Comparison of ENCODE assay signal across 1 cellular context in genomic region chr16:29862884-29863668, GRCh38.
TF ChIP-seq lines count a peak whose summit lies in the region.

TSS of gene CDIPT (minus strand) at chr16:29863226. CDS start at chr16:29862857, 369 bp downstream.

TF ChIP-seq in HepG2, 621 proteins besides CTCF, POLR2A, EP300 and RAD21 (continued from another document and continues in another):
- TF ChIP-seq FOXP4 (CRISPR knock-in tag; IDR thresholded peaks at IDR 0.05) (no peak; the same call in 1 of the 2 replicates), RXRB (CRISPR knock-in tag; IDR thresholded peaks at IDR 0.05; ENCODE audit: borderline replicate concordance) (peak; percentile 92; the same call in 1 of the 2 replicates), ZFP37 (CRISPR knock-in tag; IDR thresholded peaks at IDR 0.05; ENCODE audit: borderline replicate concordance) (no peak; the same call in 1 of the 2 replicates), NFIC (IDR thresholded peaks at IDR 0.05; ENCODE audit: low read length) (peak; percentile 88), ZNF883 (CRISPR knock-in tag; IDR thresholded peaks at IDR 0.05; ENCODE audit: not compliant biosample characterization) (peak; percentile 30), PLSCR1 (CRISPR knock-in tag; IDR thresholded peaks at IDR 0.05; ENCODE audit: borderline replicate concordance) (no peak), HMGA1 (CRISPR knock-in tag; conservative IDR thresholded peaks at IDR 0.05) (no peak), ZNF770 (CRISPR knock-in tag; IDR thresholded peaks at IDR 0.05) (peak; percentile 73), ZNF460 (CRISPR knock-in tag; IDR thresholded peaks at IDR 0.05; ENCODE audit: borderline replicate concordance) (no peak), MYC (CRISPR knock-in tag; IDR thresholded peaks at IDR 0.05; ENCODE audit: borderline replicate concordance) (peak; percentile 72), FOSL1 (CRISPR knock-in tag; IDR thresholded peaks at IDR 0.05; ENCODE audit: borderline replicate concordance) (no peak), ZNF264 (CRISPR knock-in tag; IDR thresholded peaks at IDR 0.05) (no peak), NPAS2 (CRISPR knock-in tag; IDR thresholded peaks at IDR 0.05; ENCODE audit: borderline replicate concordance) (no peak), MIXL1 (CRISPR knock-in tag; IDR thresholded peaks at IDR 0.05) (peak; percentile 61; the same call in 1 of the 2 replicates), CENPT (CRISPR knock-in tag; IDR thresholded peaks at IDR 0.05; ENCODE audit: low read depth) (peak; percentile 26; the same call in 1 of the 2 replicates), ZNF24 (IDR thresholded peaks at IDR 0.05) (peak; percentile 65; the same call in 1 of the 2 replicates), ZSCAN22 (CRISPR knock-in tag; IDR thresholded peaks at IDR 0.05) (no peak), ZNF331 (CRISPR knock-in tag; IDR thresholded peaks at IDR 0.05) (peak; percentile 91), SPEN (CRISPR knock-in tag; IDR thresholded peaks at IDR 0.05; ENCODE audit: low read depth) (peak; percentile 83), MXD1 (CRISPR knock-in tag; IDR thresholded peaks at IDR 0.05) (no peak), ZNF275 (CRISPR knock-in tag; IDR thresholded peaks at IDR 0.05; ENCODE audit: borderline replicate concordance) (no peak), SRSF9 (IDR thresholded peaks at IDR 0.05; ENCODE audit: borderline replicate concordance, insufficient read depth, low read depth, low read length, poor library complexity, severe bottlenecking) (no peak), ZNF766 (CRISPR knock-in tag; IDR thresholded peaks at IDR 0.05; ENCODE audit: borderline replicate concordance) (no peak), ZNF737 (CRISPR knock-in tag; IDR thresholded peaks at IDR 0.05; ENCODE audit: borderline replicate concordance) (no peak), PAWR (CRISPR knock-in tag; IDR thresholded peaks at IDR 0.05; ENCODE audit: borderline replicate concordance) (no peak), STAG1 (CRISPR knock-in tag; IDR thresholded peaks at IDR 0.05) (peak; percentile 63), ZNF124 (CRISPR knock-in tag; IDR thresholded peaks at IDR 0.05) (peak; percentile 92), KLF13 (CRISPR knock-in tag; IDR thresholded peaks at IDR 0.05) (0 out of 2 replicates have a peak, but pooled peaks have one; percentile 76), JUN (CRISPR knock-in tag; IDR thresholded peaks at IDR 0.05) (peak; percentile 76), ZNF704 (CRISPR knock-in tag; IDR thresholded peaks at IDR 0.05; ENCODE audit: borderline replicate concordance) (no peak), THYN1 (CRISPR knock-in tag; IDR thresholded peaks at IDR 0.05; ENCODE audit: borderline replicate concordance, low read depth) (peak; percentile 60; the same call in 1 of the 2 replicates), MIER2 (CRISPR knock-in tag; IDR thresholded peaks at IDR 0.05) (peak; percentile 89), ZNF446 (CRISPR knock-in tag; IDR thresholded peaks at IDR 0.05) (0 out of 2 replicates have a peak, but pooled peaks have one; percentile 26), ATF5 (CRISPR knock-in tag; IDR thresholded peaks at IDR 0.05; ENCODE audit: low read depth) (no peak), ZNF362 (CRISPR knock-in tag; IDR thresholded peaks at IDR 0.05; ENCODE audit: borderline replicate concordance) (no peak; the same call in 1 of the 2 replicates), KMT2A (CRISPR knock-in tag; IDR thresholded peaks at IDR 0.05) (peak; percentile 87; the same call in 1 of the 2 replicates), RFXAP (CRISPR knock-in tag; IDR thresholded peaks at IDR 0.05; ENCODE audit: borderline replicate concordance) (no peak; the same call in 1 of the 2 replicates), POLR2G (IDR thresholded peaks at IDR 0.05; ENCODE audit: low read depth, low read length) (peak; percentile 80)
- TF ChIP-seq, protein P1, sequence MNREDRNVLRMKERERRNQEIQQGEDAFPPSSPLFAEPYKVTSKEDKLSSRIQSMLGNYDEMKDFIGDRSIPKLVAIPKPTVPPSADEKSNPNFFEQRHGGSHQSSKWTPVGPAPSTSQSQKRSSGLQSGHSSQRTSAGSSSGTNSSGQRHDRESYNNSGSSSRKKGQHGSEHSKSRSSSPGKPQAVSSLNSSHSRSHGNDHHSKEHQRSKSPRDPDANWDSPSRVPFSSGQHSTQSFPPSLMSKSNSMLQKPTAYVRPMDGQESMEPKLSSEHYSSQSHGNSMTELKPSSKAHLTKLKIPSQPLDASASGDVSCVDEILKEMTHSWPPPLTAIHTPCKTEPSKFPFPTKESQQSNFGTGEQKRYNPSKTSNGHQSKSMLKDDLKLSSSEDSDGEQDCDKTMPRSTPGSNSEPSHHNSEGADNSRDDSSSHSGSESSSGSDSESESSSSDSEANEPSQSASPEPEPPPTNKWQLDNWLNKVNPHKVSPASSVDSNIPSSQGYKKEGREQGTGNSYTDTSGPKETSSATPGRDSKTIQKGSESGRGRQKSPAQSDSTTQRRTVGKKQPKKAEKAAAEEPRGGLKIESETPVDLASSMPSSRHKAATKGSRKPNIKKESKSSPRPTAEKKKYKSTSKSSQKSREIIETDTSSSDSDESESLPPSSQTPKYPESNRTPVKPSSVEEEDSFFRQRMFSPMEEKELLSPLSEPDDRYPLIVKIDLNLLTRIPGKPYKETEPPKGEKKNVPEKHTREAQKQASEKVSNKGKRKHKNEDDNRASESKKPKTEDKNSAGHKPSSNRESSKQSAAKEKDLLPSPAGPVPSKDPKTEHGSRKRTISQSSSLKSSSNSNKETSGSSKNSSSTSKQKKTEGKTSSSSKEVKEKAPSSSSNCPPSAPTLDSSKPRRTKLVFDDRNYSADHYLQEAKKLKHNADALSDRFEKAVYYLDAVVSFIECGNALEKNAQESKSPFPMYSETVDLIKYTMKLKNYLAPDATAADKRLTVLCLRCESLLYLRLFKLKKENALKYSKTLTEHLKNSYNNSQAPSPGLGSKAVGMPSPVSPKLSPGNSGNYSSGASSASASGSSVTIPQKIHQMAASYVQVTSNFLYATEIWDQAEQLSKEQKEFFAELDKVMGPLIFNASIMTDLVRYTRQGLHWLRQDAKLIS (CRISPR knock-in tag; IDR thresholded peaks at IDR 0.05): 0 out of 2 replicates have a peak, but pooled peaks have one; percentile 48
- TF ChIP-seq, protein P2, sequence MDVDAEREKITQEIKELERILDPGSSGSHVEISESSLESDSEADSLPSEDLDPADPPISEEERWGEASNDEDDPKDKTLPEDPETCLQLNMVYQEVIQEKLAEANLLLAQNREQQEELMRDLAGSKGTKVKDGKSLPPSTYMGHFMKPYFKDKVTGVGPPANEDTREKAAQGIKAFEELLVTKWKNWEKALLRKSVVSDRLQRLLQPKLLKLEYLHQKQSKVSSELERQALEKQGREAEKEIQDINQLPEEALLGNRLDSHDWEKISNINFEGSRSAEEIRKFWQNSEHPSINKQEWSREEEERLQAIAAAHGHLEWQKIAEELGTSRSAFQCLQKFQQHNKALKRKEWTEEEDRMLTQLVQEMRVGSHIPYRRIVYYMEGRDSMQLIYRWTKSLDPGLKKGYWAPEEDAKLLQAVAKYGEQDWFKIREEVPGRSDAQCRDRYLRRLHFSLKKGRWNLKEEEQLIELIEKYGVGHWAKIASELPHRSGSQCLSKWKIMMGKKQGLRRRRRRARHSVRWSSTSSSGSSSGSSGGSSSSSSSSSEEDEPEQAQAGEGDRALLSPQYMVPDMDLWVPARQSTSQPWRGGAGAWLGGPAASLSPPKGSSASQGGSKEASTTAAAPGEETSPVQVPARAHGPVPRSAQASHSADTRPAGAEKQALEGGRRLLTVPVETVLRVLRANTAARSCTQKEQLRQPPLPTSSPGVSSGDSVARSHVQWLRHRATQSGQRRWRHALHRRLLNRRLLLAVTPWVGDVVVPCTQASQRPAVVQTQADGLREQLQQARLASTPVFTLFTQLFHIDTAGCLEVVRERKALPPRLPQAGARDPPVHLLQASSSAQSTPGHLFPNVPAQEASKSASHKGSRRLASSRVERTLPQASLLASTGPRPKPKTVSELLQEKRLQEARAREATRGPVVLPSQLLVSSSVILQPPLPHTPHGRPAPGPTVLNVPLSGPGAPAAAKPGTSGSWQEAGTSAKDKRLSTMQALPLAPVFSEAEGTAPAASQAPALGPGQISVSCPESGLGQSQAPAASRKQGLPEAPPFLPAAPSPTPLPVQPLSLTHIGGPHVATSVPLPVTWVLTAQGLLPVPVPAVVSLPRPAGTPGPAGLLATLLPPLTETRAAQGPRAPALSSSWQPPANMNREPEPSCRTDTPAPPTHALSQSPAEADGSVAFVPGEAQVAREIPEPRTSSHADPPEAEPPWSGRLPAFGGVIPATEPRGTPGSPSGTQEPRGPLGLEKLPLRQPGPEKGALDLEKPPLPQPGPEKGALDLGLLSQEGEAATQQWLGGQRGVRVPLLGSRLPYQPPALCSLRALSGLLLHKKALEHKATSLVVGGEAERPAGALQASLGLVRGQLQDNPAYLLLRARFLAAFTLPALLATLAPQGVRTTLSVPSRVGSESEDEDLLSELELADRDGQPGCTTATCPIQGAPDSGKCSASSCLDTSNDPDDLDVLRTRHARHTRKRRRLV (CRISPR knock-in tag; IDR thresholded peaks at IDR 0.05): no peak
- TF ChIP-seq, protein P3, sequence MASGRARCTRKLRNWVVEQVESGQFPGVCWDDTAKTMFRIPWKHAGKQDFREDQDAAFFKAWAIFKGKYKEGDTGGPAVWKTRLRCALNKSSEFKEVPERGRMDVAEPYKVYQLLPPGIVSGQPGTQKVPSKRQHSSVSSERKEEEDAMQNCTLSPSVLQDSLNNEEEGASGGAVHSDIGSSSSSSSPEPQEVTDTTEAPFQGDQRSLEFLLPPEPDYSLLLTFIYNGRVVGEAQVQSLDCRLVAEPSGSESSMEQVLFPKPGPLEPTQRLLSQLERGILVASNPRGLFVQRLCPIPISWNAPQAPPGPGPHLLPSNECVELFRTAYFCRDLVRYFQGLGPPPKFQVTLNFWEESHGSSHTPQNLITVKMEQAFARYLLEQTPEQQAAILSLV (CRISPR knock-in tag; IDR thresholded peaks at IDR 0.05; ENCODE audit: borderline replicate concordance): peak; percentile 80; the same call in 1 of the 2 replicates
